Comparison of ENCODE assay signal across 16 cellular contexts in genomic region chr2:15677141-15677911, GRCh38.
DNase-seq lines count a peak whose midpoint lies in the region; ATAC-seq and TF ChIP-seq lines count a peak whose summit lies in the region.
"Had no signal": no experiment of that assay in that cellular context is flagged by ENCODE, and none has a peak within 500 bp of the region (broad histone marks: within the 10 kb centered on the region; RNA-seq: fewer than 3 reads in every experiment).

No MANE protein-coding gene starts in this region.

- H3K27ac ChIP-seq in endodermal cell (ENCODE audit: low read depth, low read length) = peak overlapping the region; percentile 58
- H3K27ac ChIP-seq in aorta (ENCODE audit: low read depth in 1 of 2, low read length in 2 of 2) = no peak overlapping the region
- H3K27ac ChIP-seq: stomach had no signal

- H3K9ac ChIP-seq in endodermal cell (ENCODE audit: extremely low read depth, low read length, poor library complexity, severe bottlenecking) = no peak overlapping the region

- ATAC-seq in aorta (ENCODE audit: low FRiP score) (no peak), GM18505 (IDR thresholded peaks at IDR 0.05; ENCODE audit: unreplicated experiment) (no peak)
- ATAC-seq: activated T-cell treated with anti-CD3 and anti-CD28 coated beads, Interleukin-2, amount 50 U/mL, for 4 hours had no signal

- peak; percentile 16 for DNase-seq in Ammon's horn (ENCODE audit: low spot score)
- DNase-seq in endodermal cell = no peak
- no peak for DNase-seq in NCI-H226
- DNase-seq in aorta = no peak
- DNase-seq in NCI-H526 treated with DMSO at 0.1 percent for 48 hours (lab: John Stamatoyannopoulos, UW) = no peak
- DNase-seq: activated naive CD8-positive, alpha-beta T cell treated with anti-CD3 and anti-CD28 coated beads, Interleukin-2, amount 10 ng/mL, durations not matched to agents 7 days and 5 days; activated T-cell treated with anti-CD3 and anti-CD28 coated beads, Interleukin-2, amount 50 U/mL, for 4 hours; KG1; NCI-H1105 treated with DMSO at 0.1 percent for 48 hours; posterior cingulate gyrus; SIG-M5; stomach had no signal

- H3K4me1 ChIP-seq in endodermal cell (ENCODE audit: control insufficient read depth, insufficient read depth, low read length) (no peaks in the 10 kb centered on the region), aorta (ENCODE audit: control insufficient read depth in 1 of 2, insufficient read depth in 2 of 2, low read length in 2 of 2) (no peaks in the 10 kb centered on the region)

- 86 to 92% methylated on average over 2 to 9 of the region's 9 CpGs for WGBS in endodermal cell (ENCODE audit: insufficient coverage in 1 of 2, insufficient read length in 1 of 2), 2 experiments
- 11 to 16% methylated on average over 9 of the region's 9 CpGs for WGBS in aorta, 2 donors

- H3K27me3 ChIP-seq in endodermal cell (ENCODE audit: control insufficient read depth, insufficient read depth, low read length, poor library complexity, severe bottlenecking) = no peaks in the 10 kb centered on the region
- no peaks in the 10 kb centered on the region for H3K27me3 ChIP-seq in aorta (ENCODE audit: control insufficient read depth in 1 of 2, insufficient read depth in 2 of 2, low read length in 1 of 2)
- H3K27me3 ChIP-seq: stomach had no signal

- H3K4me3 ChIP-seq in endodermal cell (ENCODE audit: low read length) = no peak overlapping the region
- H3K4me3 ChIP-seq in aorta (ENCODE audit: low read length in 2 of 2) = no peak overlapping the region
- H3K4me3 ChIP-seq: stomach had no signal

- peaks cover 31% of the 10 kb centered on the region for H3K9me3 Mint-ChIP-seq in endodermal cell
- H3K9me3 Mint-ChIP-seq in nephron = peaks cover 12% of the 10 kb centered on the region
- H3K9me3 Mint-ChIP-seq: activated T-cell treated with anti-CD3 and anti-CD28 coated beads, Interleukin-2, amount 50 U/mL, for 4 hours had no signal

- peaks cover 2% of the 10 kb centered on the region for H3K36me3 Mint-ChIP-seq in endodermal cell (ENCODE audit: low read depth)
- peaks cover 5% of the 10 kb centered on the region for H3K36me3 Mint-ChIP-seq in nephron (ENCODE audit: low read depth)
- H3K36me3 Mint-ChIP-seq: activated naive CD8-positive, alpha-beta T cell treated with anti-CD3 and anti-CD28 coated beads, Interleukin-2, amount 10 ng/mL, durations not matched to agents 7 days and 5 days had no signal

- H3K27me3 Mint-ChIP-seq in endodermal cell (ENCODE audit: insufficient read depth) (peaks cover 2% of the 10 kb centered on the region), nephron (ENCODE audit: low read depth) (peaks cover 14% of the 10 kb centered on the region)

- peaks cover 10% of the 10 kb centered on the region for H3K9me3 ChIP-seq in endodermal cell (ENCODE audit: control insufficient read depth, low read length)
- H3K9me3 ChIP-seq in aorta (ENCODE audit: control insufficient read depth, low read length) = peaks cover 3% of the 10 kb centered on the region
- H3K9me3 ChIP-seq: stomach had no signal

- no peak for TF ChIP-seq POLR2A in GM18505 (IDR thresholded peaks at IDR 0.05; ENCODE audit: borderline replicate concordance, extremely low read depth, insufficient read depth, insufficient read length)

- TF ChIP-seq EP300 in Ishikawa (IDR thresholded peaks at IDR 0.05; ENCODE audit: borderline replicate concordance) = 0 out of 2 replicates have a peak, but pooled peaks have one; percentile 21

- H3K27ac Mint-ChIP-seq in endodermal cell = no peak overlapping the region
- H3K27ac Mint-ChIP-seq in nephron = peak overlapping the region; percentile 94 to 97 (median 96)
- H3K27ac Mint-ChIP-seq: activated naive CD8-positive, alpha-beta T cell treated with anti-CD3 and anti-CD28 coated beads, Interleukin-2, amount 10 ng/mL, durations not matched to agents 7 days and 5 days had no signal

- no peaks in the 10 kb centered on the region for H3K36me3 ChIP-seq in endodermal cell (ENCODE audit: control insufficient read depth, insufficient read depth, low read length)
- no peaks in the 10 kb centered on the region for H3K36me3 ChIP-seq in aorta (ENCODE audit: control insufficient read depth in 1 of 2, insufficient read depth in 2 of 2, low read length in 1 of 2)
- H3K36me3 ChIP-seq: stomach had no signal

- no peaks in the 10 kb centered on the region for H3K4me1 Mint-ChIP-seq in endodermal cell
- peaks cover 47% of the 10 kb centered on the region for H3K4me1 Mint-ChIP-seq in nephron
- H3K4me1 Mint-ChIP-seq: activated naive CD8-positive, alpha-beta T cell treated with anti-CD3 and anti-CD28 coated beads, Interleukin-2, amount 10 ng/mL, durations not matched to agents 7 days and 5 days; central memory CD8-positive, alpha-beta T cell had no signal

- TF ChIP-seq CTCF in endodermal cell (conservative IDR thresholded peaks at IDR 0.05) (no peak), nephron (IDR thresholded peaks at IDR 0.05; ENCODE audit: unreplicated experiment in 3 of 3) (no peak)

- TF ChIP-seq RAD21 in Ishikawa (IDR thresholded peaks at IDR 0.05; ENCODE audit: low read depth) = no peak

- intact Hi-C loops in aorta (cut with DNase I) = no loop called here

- H3K4me3 Mint-ChIP-seq in endodermal cell (no peak overlapping the region), nephron (peak overlapping the region; percentile 58 to 67 (median 66))
- H3K4me3 Mint-ChIP-seq: activated naive CD8-positive, alpha-beta T cell treated with anti-CD3 and anti-CD28 coated beads, Interleukin-2, amount 10 ng/mL, durations not matched to agents 7 days and 5 days; activated T-cell treated with anti-CD3 and anti-CD28 coated beads, Interleukin-2, amount 50 U/mL, for 4 hours; central memory CD8-positive, alpha-beta T cell had no signal

TF ChIP-seq in Ishikawa, 13 proteins besides CTCF, POLR2A, EP300 and RAD21:
- TF ChIP-seq TCF12 (IDR thresholded peaks at IDR 0.05; ENCODE audit: low read depth) (0 out of 2 replicates have a peak, but pooled peaks have one; percentile 23), EGR1 (IDR thresholded peaks at IDR 0.05) (no peak), MAX (IDR thresholded peaks at IDR 0.05) (0 out of 2 replicates have a peak, but pooled peaks have one; percentile 14), NFIC (IDR thresholded peaks at IDR 0.05) (peak; percentile 78)
TF ChIP-seq in Ishikawa: peak in this region for 3.
